In the genomic region with DNA sequence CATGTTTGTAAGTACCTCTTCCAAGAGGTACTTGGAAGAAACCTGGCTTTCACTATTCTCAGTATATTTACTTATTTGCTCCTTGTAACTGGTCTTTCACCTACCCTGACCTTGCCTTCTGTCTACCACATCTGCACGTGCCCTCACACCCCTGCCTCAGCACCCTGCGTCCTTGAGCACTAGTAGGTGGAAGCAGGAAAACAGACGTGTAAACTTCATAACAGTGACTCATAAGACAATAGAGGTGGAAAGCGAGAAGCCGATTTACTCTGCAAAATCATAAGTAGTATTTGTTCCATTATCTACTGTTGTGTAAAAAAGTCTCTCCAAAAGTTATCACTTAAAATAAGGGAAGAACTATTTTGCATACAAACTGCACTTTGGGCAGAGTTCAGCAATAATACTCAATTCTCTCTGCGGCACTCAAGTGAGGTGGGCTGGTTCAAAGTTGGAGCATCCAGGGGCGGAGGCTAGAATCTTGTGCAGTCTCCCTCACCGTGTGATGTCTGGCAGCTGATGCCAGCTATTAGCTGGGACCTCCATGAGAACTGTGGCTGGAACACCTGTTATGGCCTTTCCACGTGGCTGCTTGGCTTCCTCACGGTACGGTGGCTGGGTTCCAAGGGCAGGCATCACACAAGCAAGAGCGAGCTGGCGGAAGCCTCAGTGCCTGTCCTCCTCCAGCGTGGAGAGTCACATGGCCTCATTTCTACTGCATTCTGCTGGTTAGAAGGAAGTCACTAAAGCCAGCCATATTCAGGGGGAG, we compare ENCODE assay signal across 9 cellular contexts. TPM values are rescaled to one million over a fixed set of nuclear protein-coding genes. Genes with fewer than 3 reads are reported as not detected.
DNase-seq lines count a peak whose midpoint lies in the region; ATAC-seq and TF ChIP-seq lines count a peak whose summit lies in the region.
"Had no signal": no experiment of that assay in that cellular context is flagged by ENCODE, and none has a peak within 500 bp of the region (broad histone marks: within the 10 kb centered on the region; RNA-seq: fewer than 3 reads in every experiment).

No MANE protein-coding gene starts in this region.

- no peak for TF ChIP-seq CTCF in right lobe of liver (IDR thresholded peaks at IDR 0.05)

- no peak overlapping the region for H3K27ac ChIP-seq in right lobe of liver

- TF ChIP-seq POLR2A in right lobe of liver (IDR thresholded peaks at IDR 0.05) = no peak

- 45% methylated on average over 11 of the region's 14 CpGs for WGBS in right lobe of liver (ENCODE audit: insufficient coverage, low coverage, low lambda C conversion rate, missing lambda C conversion rate)

- no peaks in the 10 kb centered on the region for H3K4me1 ChIP-seq in right lobe of liver

- no peaks in the 10 kb centered on the region for H3K9me3 ChIP-seq in right lobe of liver

- H3K27me3 ChIP-seq in right lobe of liver = no peaks in the 10 kb centered on the region

- ATAC-seq in GM18498 (IDR thresholded peaks at IDR 0.05; ENCODE audit: unreplicated experiment) = peak; percentile 73
- peak; percentile 72 for ATAC-seq in HG03521 (IDR thresholded peaks at IDR 0.05; ENCODE audit: unreplicated experiment)
- peak; percentile 80 to 94 (median 83) for ATAC-seq in right lobe of liver
- no peak for ATAC-seq in HG02852 (IDR thresholded peaks at IDR 0.05; ENCODE audit: unreplicated experiment)
- no peak for ATAC-seq in HG02970 (IDR thresholded peaks at IDR 0.05; ENCODE audit: low FRiP score, unreplicated experiment)

- peak; percentile 62 for DNase-seq in T follicular helper cell (ENCODE audit: low read depth)
- peak in 41 of 56 donors; percentile 2 to 71 (median 42) for DNase-seq in amygdala (lab: John Stamatoyannopoulos, UW)
- peak; percentile 70 to 78 (median 74) for DNase-seq in right lobe of liver
- peak; percentile 26 to 43 for DNase-seq in stimulated activated CD8-positive, alpha-beta memory T cell treated with anti-CD3 and anti-CD28 coated beads, Interleukin-2, amount 100 ng/mL, for 48 hours (ENCODE audit: low read depth in 2 of 2)

- H3K4me3 ChIP-seq in right lobe of liver = no peak overlapping the region

- H3K36me3 ChIP-seq in right lobe of liver = no peaks in the 10 kb centered on the region

- intact Hi-C loops in right lobe of liver (cut with DNase I) = no loop called here

RNA-seq across cellular contexts. Expression of a gene that starts 30.4 kb away (rescaled TPM):
- 10 to 100 TPM in 4 of 6 experiments, 1 to 10 TPM in 2; 5.8 to 23.7 (median 12.5) TPM for total RNA-seq in right lobe of liver

RNA-seq across cellular contexts. Expression of a gene that starts 48.3 kb away (rescaled TPM):
- total RNA-seq in right lobe of liver = 10 to 100 TPM; 52.2 to 85.4 (median 67.2) TPM

RNA-seq across cellular contexts. Expression of a gene that starts 51.5 kb away (rescaled TPM):
- total RNA-seq in right lobe of liver = not detected
- total RNA-seq: LHCN-M2 had no signal

Comparison
In these comparisons a context has a peak if more than half of its experiments do, and no peak if none do; other contexts are left out.
1. ATAC-seq: peak in GM18498 (single experiment), HG03521 (single experiment) and right lobe of liver (4 of 4); none in HG02852 (single experiment) and HG02970 (single experiment).
2. Peak in every context shown above with its lines, with median percentiles within 50 percentile points of each other: DNase-seq.